Comparison of ENCODE assay signal across 1 cellular context in the genomic region with DNA sequence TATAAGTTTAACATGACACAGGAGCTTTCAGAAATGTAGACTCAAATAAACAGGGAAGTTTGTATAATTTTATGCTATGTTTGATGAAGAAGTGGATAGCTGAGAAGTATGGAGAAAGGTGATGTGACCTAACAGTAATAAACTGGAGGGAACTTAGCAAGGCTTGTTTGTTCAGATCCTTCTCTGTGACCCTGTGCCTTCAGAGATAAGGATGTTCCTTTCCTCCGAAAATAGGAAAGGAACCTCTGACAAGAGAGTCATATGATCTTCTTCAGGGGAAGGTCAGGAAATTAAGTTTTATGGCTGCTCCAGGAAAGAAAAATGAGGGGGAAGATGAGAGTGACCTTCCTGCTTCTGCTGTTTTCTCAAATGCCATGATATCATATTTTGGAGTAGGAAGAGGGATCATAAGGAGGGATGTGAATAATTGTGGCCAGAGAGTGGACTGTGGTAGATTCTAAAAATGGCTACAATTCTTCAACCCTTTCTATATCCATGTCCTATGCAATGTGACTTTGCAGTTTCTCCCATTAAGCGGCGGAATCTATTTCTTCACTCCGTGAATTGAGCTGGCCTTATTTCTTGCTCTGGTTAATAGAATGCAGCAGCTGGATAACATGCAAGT.
TF ChIP-seq lines count a peak whose summit lies in the region.

No MANE protein-coding gene starts in this region.

TF ChIP-seq in K562, 482 proteins besides CTCF, POLR2A, EP300 and RAD21 (continued from another document and continues in another):
- TF ChIP-seq, protein P1, sequence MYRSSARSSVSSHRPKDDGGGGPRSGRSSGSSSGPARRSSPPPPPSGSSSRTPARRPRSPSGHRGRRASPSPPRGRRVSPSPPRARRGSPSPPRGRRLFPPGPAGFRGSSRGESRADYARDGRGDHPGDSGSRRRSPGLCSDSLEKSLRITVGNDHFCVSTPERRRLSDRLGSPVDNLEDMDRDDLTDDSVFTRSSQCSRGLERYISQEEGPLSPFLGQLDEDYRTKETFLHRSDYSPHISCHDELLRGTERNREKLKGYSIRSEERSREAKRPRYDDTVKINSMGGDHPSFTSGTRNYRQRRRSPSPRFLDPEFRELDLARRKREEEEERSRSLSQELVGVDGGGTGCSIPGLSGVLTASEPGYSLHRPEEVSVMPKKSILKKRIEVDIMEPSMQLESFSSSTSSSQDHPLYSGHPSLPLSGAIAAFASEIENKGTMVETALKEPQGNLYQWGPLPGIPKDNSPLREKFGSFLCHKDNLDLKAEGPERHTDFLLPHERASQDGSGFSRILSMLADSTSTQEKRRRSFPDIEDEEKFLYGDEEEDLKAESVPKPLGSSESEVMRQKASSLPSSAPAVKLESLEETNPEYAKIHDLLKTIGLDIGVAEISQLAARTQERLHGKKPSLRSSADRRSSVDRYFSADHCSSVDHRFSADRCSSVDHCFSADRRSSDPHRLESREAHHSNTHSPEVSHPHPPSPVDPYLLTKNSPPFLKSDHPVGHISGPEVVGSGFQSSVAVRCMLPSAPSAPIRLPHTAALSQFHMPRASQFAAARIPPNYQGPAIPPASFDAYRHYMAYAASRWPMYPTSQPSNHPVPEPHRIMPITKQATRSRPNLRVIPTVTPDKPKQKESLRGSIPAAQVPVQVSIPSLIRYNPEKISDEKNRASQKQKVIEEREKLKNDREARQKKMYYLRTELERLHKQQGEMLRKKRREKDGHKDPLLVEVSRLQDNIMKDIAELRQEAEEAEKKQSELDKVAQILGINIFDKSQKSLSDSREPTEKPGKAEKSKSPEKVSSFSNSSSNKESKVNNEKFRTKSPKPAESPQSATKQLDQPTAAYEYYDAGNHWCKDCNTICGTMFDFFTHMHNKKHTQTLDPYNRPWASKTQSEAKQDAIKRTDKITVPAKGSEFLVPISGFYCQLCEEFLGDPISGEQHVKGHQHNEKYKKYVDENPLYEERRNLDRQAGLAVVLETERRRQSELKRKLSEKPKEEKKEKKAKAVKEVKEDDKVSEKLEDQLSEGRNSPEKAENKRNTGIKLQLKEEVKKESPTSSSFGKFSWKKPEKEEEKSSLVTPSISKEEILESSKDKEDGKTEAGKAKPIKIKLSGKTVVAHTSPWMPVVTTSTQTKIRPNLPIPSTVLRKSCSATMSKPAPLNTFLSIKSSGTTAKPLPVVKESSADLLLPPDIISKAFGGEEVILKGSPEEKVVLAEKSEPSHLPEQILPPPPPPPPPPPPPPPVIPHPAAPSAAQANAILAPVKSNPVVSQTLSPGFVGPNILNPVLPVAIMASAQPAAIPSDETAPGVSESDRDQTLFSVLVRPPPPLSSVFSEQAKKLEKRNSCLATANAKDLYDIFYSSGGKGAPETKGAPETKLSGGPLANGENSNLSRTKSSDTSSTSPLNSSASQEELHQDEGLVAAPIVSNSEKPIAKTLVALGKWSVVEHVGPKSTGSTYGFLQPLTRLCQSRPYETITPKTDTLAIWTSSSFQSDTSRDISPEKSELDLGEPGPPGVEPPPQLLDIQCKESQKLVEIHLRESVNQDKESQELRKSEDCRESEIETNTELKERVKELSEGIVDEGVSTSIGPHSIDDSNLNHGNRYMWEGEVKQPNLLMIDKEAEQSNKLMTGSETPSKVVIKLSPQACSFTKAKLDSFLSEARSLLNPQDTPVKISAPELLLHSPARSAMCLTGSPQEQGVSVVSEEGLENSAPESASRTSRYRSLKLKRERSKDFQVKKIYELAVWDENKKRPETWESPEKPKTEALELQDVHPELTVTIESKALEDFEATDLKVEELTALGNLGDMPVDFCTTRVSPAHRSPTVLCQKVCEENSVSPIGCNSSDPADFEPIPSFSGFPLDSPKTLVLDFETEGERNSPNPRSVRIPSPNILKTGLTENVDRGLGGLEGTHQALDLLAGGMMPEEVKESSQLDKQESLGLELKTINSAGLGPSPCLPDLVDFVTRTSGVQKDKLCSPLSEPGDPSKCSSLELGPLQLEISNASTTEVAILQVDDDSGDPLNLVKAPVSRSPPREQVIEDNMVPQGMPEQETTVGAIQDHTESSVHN (IDR thresholded peaks at IDR 0.05; ENCODE audit: borderline replicate concordance in 1 of 2, low read depth in 1 of 2): no peak
- no peak for TF ChIP-seq RHOXF2B (CRISPR knock-in tag; conservative IDR thresholded peaks at IDR 0.05)
- no peak for TF ChIP-seq ZNF431 (CRISPR knock-in tag; IDR thresholded peaks at IDR 0.05)
- no peak for TF ChIP-seq CC2D1A (IDR thresholded peaks at IDR 0.05)
- TF ChIP-seq ZNF124 (CRISPR knock-in tag; IDR thresholded peaks at IDR 0.05): no peak
- TF ChIP-seq, protein P2, sequence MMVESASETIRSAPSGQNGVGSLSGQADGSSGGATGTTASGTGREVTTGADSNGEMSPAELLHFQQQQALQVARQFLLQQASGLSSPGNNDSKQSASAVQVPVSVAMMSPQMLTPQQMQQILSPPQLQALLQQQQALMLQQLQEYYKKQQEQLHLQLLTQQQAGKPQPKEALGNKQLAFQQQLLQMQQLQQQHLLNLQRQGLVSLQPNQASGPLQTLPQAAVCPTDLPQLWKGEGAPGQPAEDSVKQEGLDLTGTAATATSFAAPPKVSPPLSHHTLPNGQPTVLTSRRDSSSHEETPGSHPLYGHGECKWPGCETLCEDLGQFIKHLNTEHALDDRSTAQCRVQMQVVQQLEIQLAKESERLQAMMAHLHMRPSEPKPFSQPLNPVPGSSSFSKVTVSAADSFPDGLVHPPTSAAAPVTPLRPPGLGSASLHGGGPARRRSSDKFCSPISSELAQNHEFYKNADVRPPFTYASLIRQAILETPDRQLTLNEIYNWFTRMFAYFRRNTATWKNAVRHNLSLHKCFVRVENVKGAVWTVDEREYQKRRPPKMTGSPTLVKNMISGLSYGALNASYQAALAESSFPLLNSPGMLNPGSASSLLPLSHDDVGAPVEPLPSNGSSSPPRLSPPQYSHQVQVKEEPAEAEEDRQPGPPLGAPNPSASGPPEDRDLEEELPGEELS (CRISPR knock-in tag; IDR thresholded peaks at IDR 0.05; ENCODE audit: borderline replicate concordance): no peak
- TF ChIP-seq, protein P3, sequence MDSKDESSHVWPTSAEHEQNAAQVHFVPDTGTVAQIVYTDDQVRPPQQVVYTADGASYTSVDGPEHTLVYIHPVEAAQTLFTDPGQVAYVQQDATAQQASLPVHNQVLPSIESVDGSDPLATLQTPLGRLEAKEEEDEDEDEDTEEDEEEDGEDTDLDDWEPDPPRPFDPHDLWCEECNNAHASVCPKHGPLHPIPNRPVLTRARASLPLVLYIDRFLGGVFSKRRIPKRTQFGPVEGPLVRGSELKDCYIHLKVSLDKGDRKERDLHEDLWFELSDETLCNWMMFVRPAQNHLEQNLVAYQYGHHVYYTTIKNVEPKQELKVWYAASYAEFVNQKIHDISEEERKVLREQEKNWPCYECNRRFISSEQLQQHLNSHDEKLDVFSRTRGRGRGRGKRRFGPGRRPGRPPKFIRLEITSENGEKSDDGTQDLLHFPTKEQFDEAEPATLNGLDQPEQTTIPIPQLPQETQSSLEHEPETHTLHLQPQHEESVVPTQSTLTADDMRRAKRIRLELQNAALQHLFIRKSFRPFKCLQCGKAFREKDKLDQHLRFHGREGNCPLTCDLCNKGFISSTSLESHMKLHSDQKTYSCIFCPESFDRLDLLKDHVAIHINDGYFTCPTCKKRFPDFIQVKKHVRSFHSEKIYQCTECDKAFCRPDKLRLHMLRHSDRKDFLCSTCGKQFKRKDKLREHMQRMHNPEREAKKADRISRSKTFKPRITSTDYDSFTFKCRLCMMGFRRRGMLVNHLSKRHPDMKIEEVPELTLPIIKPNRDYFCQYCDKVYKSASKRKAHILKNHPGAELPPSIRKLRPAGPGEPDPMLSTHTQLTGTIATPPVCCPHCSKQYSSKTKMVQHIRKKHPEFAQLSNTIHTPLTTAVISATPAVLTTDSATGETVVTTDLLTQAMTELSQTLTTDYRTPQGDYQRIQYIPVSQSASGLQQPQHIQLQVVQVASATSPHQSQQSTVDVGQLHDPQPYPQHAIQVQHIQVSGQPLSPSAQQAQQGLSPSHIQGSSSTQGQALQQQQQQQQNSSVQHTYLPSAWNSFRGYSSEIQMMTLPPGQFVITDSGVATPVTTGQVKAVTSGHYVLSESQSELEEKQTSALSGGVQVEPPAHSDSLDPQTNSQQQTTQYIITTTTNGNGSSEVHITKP (IDR thresholded peaks at IDR 0.05; ENCODE audit: partially characterized antibody): peak; percentile 22
- TF ChIP-seq, protein P4, sequence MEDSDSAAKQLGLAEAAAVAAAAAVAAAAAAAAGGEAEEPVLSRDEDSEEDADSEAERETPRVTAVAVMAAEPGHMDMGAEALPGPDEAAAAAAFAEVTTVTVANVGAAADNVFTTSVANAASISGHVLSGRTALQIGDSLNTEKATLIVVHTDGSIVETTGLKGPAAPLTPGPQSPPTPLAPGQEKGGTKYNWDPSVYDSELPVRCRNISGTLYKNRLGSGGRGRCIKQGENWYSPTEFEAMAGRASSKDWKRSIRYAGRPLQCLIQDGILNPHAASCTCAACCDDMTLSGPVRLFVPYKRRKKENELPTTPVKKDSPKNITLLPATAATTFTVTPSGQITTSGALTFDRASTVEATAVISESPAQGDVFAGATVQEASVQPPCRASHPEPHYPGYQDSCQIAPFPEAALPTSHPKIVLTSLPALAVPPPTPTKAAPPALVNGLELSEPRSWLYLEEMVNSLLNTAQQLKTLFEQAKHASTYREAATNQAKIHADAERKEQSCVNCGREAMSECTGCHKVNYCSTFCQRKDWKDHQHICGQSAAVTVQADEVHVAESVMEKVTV (CRISPR knock-in tag; IDR thresholded peaks at IDR 0.05): no peak
- TF ChIP-seq, protein P5, sequence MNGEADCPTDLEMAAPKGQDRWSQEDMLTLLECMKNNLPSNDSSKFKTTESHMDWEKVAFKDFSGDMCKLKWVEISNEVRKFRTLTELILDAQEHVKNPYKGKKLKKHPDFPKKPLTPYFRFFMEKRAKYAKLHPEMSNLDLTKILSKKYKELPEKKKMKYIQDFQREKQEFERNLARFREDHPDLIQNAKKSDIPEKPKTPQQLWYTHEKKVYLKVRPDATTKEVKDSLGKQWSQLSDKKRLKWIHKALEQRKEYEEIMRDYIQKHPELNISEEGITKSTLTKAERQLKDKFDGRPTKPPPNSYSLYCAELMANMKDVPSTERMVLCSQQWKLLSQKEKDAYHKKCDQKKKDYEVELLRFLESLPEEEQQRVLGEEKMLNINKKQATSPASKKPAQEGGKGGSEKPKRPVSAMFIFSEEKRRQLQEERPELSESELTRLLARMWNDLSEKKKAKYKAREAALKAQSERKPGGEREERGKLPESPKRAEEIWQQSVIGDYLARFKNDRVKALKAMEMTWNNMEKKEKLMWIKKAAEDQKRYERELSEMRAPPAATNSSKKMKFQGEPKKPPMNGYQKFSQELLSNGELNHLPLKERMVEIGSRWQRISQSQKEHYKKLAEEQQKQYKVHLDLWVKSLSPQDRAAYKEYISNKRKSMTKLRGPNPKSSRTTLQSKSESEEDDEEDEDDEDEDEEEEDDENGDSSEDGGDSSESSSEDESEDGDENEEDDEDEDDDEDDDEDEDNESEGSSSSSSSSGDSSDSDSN (IDR thresholded peaks at IDR 0.05; ENCODE audit: borderline replicate concordance in 1 of 2, low read depth in 2 of 2, low read length in 2 of 2): no peak
- TF ChIP-seq, protein P6, sequence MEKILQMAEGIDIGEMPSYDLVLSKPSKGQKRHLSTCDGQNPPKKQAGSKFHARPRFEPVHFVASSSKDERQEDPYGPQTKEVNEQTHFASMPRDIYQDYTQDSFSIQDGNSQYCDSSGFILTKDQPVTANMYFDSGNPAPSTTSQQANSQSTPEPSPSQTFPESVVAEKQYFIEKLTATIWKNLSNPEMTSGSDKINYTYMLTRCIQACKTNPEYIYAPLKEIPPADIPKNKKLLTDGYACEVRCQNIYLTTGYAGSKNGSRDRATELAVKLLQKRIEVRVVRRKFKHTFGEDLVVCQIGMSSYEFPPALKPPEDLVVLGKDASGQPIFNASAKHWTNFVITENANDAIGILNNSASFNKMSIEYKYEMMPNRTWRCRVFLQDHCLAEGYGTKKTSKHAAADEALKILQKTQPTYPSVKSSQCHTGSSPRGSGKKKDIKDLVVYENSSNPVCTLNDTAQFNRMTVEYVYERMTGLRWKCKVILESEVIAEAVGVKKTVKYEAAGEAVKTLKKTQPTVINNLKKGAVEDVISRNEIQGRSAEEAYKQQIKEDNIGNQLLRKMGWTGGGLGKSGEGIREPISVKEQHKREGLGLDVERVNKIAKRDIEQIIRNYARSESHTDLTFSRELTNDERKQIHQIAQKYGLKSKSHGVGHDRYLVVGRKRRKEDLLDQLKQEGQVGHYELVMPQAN (IDR thresholded peaks at IDR 0.05; ENCODE audit: borderline replicate concordance): no peak
- TF ChIP-seq PYGO2 (tag; IDR thresholded peaks at IDR 0.05): no peak
- TF ChIP-seq ZNF507 (tag; conservative IDR thresholded peaks at IDR 0.05): no peak
- peak; percentile 62; the same call in 1 of the 2 replicates for TF ChIP-seq FOXA1 (IDR thresholded peaks at IDR 0.05; ENCODE audit: borderline replicate concordance)
- no peak for TF ChIP-seq NCOA2 (IDR thresholded peaks at IDR 0.05; ENCODE audit: partially characterized antibody in 2 of 2)
- TF ChIP-seq, protein P7, sequence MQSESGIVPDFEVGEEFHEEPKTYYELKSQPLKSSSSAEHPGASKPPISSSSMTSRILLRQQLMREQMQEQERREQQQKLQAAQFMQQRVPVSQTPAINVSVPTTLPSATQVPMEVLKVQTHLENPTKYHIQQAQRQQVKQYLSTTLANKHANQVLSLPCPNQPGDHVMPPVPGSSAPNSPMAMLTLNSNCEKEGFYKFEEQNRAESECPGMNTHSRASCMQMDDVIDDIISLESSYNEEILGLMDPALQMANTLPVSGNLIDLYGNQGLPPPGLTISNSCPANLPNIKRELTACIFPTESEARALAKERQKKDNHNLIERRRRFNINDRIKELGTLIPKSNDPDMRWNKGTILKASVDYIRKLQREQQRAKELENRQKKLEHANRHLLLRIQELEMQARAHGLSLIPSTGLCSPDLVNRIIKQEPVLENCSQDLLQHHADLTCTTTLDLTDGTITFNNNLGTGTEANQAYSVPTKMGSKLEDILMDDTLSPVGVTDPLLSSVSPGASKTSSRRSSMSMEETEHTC (IDR thresholded peaks at IDR 0.05): no peak
- TF ChIP-seq, protein P8, sequence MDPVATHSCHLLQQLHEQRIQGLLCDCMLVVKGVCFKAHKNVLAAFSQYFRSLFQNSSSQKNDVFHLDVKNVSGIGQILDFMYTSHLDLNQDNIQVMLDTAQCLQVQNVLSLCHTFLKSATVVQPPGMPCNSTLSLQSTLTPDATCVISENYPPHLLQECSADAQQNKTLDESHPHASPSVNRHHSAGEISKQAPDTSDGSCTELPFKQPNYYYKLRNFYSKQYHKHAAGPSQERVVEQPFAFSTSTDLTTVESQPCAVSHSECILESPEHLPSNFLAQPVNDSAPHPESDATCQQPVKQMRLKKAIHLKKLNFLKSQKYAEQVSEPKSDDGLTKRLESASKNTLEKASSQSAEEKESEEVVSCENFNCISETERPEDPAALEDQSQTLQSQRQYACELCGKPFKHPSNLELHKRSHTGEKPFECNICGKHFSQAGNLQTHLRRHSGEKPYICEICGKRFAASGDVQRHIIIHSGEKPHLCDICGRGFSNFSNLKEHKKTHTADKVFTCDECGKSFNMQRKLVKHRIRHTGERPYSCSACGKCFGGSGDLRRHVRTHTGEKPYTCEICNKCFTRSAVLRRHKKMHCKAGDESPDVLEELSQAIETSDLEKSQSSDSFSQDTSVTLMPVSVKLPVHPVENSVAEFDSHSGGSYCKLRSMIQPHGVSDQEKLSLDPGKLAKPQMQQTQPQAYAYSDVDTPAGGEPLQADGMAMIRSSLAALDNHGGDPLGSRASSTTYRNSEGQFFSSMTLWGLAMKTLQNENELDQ (CRISPR knock-in tag; IDR thresholded peaks at IDR 0.05; ENCODE audit: borderline replicate concordance): no peak
- TF ChIP-seq SNRNP70 (optimal IDR thresholded peaks at IDR 0.05; ENCODE audit: low read depth, low read length): no peak
